8 cellular contexts compared by ENCODE assay signal in the genomic region with DNA sequence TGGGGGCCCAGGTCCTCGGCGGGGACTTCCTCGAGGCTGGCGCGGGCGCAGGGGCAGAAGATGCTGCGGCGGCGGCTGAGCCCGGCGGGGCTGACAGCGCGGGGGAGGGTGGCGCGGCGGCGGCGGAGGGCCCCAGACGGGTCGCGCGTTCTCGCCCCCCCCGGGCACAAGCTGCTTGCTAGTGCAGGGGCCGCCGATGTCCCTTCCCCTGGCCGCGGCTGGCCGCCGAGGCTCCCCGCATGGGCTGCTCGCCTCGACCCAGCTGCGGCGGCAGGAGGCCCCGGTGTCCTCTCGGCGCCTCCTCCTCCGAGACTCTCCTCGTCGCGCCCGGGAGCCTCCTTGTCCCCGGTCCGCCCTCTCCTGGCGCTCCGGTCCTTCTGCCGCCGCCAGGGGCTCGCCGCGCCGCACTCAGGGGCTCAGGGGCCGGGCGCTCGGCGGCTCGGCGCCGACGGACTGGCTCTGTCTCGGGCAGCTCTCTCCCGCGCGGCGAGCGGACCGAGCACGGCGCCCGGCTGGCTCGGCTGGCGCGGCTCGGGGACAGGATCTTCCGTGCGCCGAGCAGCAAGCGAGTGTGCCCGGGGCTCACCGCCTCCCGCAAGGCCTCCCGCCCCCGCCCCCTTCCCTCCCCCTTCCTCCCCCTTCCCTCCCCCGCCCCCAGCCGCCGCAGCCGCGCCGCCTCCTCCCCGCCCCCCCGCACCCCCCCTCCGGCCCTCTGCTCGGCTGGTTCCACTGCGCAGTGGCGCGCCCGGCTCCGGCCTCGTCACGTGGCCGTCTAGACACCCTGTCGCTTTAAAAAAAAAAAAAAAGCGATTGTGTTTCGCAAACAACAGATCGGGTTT. TPM values are rescaled to one million over a fixed set of nuclear protein-coding genes. Genes with fewer than 3 reads are reported as not detected.
DNase-seq lines count a peak whose midpoint lies in the region; ATAC-seq, FAIRE-seq and TF ChIP-seq lines count a peak whose summit lies in the region.

No MANE protein-coding gene starts in this region.

- intact Hi-C loops in left ventricle myocardium superior (cut with micrococcal nuclease), result no loop called here
- intact Hi-C loops in psoas muscle (cut with DNase I), result loop anchor here in 1 of 2 donors (10.0 kb wide), 1 partner anchor 277 kb away; no protein-coding TSS in a partner anchor

- DNase-seq in GM12891 (ENCODE audit: insufficient read length, low spot score) (peak; percentile 79), NCI-H1417 treated with DMSO at 0.1 percent for 48 hours (lab: John Stamatoyannopoulos, UW) (peak; percentile 63), T-helper 1 cell (peak; percentile 67 to 88 (median 76)), amygdala (lab: John Stamatoyannopoulos, UW) (peak in 55 of 56 donors; percentile 44 to 93 (median 79)), left ventricle myocardium superior (peak; percentile 94), psoas muscle (peak; percentile 92 to 94), DMS114 treated with DMSO at 0.1 percent for 48 hours (lab: John Stamatoyannopoulos, UW; ENCODE audit: unreplicated experiment) (no peak)

- WGBS in psoas muscle, 3 donors, result 0 to 1% (median 0%) methylated on average over 44 to 102 of the region's 106 CpGs

- H3K4me1 ChIP-seq in psoas muscle, result peaks cover 42% of the 10 kb centered on the region

- no peak for TF ChIP-seq POLR2A in GM12891 (IDR thresholded peaks at IDR 0.05; ENCODE audit: low read depth, low read length)

- H3K9me3 ChIP-seq in psoas muscle, result no peaks in the 10 kb centered on the region

- peak overlapping the region; percentile 99 for H3K27ac ChIP-seq in psoas muscle

- no peaks in the 10 kb centered on the region for H3K27me3 ChIP-seq in psoas muscle (ENCODE audit: insufficient read depth in 3 of 3, low read length in 2 of 3)

- TF ChIP-seq CTCF in psoas muscle (IDR thresholded peaks at IDR 0.05), result peak; percentile 40

- H3K4me3 ChIP-seq in psoas muscle, result peak overlapping the region; percentile 79

- FAIRE-seq in GM12891 (lab: Jason Lieb, UNC), result peak; percentile 81

- no peaks in the 10 kb centered on the region for H3K36me3 ChIP-seq in psoas muscle (ENCODE audit: insufficient read depth in 1 of 2, low read depth in 1 of 2)

- ATAC-seq in HG02678 (IDR thresholded peaks at IDR 0.05; ENCODE audit: unreplicated experiment), result peak; percentile 37
- ATAC-seq in left ventricle myocardium superior, result peak; percentile 77
- peak; percentile 69 to 77 (median 74) for ATAC-seq in psoas muscle

TF ChIP-seq in GM12891, 5 proteins besides CTCF, POLR2A, EP300 and RAD21:
- no peak for TF ChIP-seq TAF1 (IDR thresholded peaks at IDR 0.05; ENCODE audit: low read depth, low read length)
- TF ChIP-seq PAX5 (IDR thresholded peaks at IDR 0.05; ENCODE audit: insufficient read depth, low read length, severe bottlenecking), result peak; percentile 25

RNA-seq across cellular contexts. Expression of a gene that starts 0.9 kb away (rescaled TPM):
- 4.7 TPM for polyA plus RNA-seq in GM12891 (2012; ENCODE audit: low read depth, missing spikeins)
- total RNA-seq in left ventricle myocardium superior (13.8 TPM), psoas muscle (10 to 100 TPM in 2 of 4 donors, 1 to 10 TPM in 2; 8.4 to 14.7 (median 10.4) TPM)
- 1 to 10 TPM; 5.4 to 6.1 (median 5.8) TPM for polyA plus RNA-seq in psoas muscle
